In the genomic region with DNA sequence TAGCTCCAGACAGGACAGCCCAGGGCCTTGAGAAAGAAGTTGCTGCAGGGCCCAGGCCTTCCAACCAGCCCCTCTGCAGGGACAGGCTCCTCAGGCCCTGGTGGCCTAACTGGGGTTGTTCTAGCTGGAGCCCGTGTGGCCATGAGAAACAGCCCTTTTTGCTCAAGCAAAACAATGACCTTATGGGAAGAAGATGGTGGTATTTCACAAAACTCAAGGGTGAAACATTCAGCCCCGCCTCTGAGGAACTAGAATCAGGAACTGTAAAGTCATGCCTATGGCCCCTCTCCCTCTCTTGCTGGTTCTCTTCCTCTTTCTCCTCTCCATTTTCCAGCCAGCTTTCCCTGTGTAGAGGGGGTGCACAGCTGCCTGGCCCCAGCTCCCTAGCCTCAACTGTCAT, we compare ENCODE assay signal across 17 cellular contexts.
DNase-seq lines count a peak whose midpoint lies in the region; ATAC-seq lines count a peak whose summit lies in the region.
"Had no signal": no experiment of that assay in that cellular context is flagged by ENCODE, and none has a peak within 500 bp of the region (broad histone marks: within the 10 kb centered on the region; RNA-seq: fewer than 3 reads in every experiment).

No MANE protein-coding gene starts in this region.

- peaks cover 6% of the 10 kb centered on the region for H3K27me3 Mint-ChIP-seq in activated naive CD8-positive, alpha-beta T cell treated with anti-CD3 and anti-CD28 coated beads, Interleukin-2, amount 10 ng/mL, durations not matched to agents 7 days and 5 days
- H3K27me3 Mint-ChIP-seq in activated naive CD8-positive, alpha-beta T cell treated with anti-CD3 and anti-CD28 coated beads for 36 hours = peaks cover 6% of the 10 kb centered on the region
- H3K27me3 Mint-ChIP-seq in stimulated activated naive B cell treated with anti-CD40 and anti-IgM and Interleukin-4, amounts not matched to agents 10 μg/mL and 1 μg/mL and 100 μg/mL, for 72 hours = peaks cover 30 to 53% of the 10 kb centered on the region in 2 donors
- peaks cover 13% of the 10 kb centered on the region for H3K27me3 Mint-ChIP-seq in activated CD4-positive, alpha-beta T cell treated with anti-CD3 and anti-CD28 coated beads, Interleukin-2, amount 10 ng/mL, durations not matched to agents 24 days and 14 days

- peak overlapping the region; percentile 27 for H3K27ac Mint-ChIP-seq in activated naive CD8-positive, alpha-beta T cell treated with anti-CD3 and anti-CD28 coated beads, Interleukin-2, amount 10 ng/mL, durations not matched to agents 7 days and 5 days
- H3K27ac Mint-ChIP-seq in activated naive CD8-positive, alpha-beta T cell treated with anti-CD3 and anti-CD28 coated beads for 36 hours = no peak overlapping the region
- peak overlapping the region; percentile 26 for H3K27ac Mint-ChIP-seq in stimulated activated naive B cell treated with anti-CD40 and anti-IgM and Interleukin-4, amounts not matched to agents 10 μg/mL and 1 μg/mL and 100 μg/mL, for 72 hours
- no peak overlapping the region for H3K27ac Mint-ChIP-seq in activated CD4-positive, alpha-beta T cell treated with anti-CD3 and anti-CD28 coated beads, Interleukin-2, amount 10 ng/mL, durations not matched to agents 24 days and 14 days
- H3K27ac Mint-ChIP-seq: activated naive CD8-positive, alpha-beta T cell treated with anti-CD3 and anti-CD28 coated beads, Interleukin-2, amount 50 U/mL, for 24 hours; mesothelial cell of epicardium had no signal

- no peaks in the 10 kb centered on the region for H3K9me3 Mint-ChIP-seq in activated naive CD8-positive, alpha-beta T cell treated with anti-CD3 and anti-CD28 coated beads, Interleukin-2, amount 10 ng/mL, durations not matched to agents 7 days and 5 days
- H3K9me3 Mint-ChIP-seq in activated naive CD8-positive, alpha-beta T cell treated with anti-CD3 and anti-CD28 coated beads for 36 hours = no peaks in the 10 kb centered on the region
- H3K9me3 Mint-ChIP-seq in stimulated activated naive B cell treated with anti-CD40 and anti-IgM and Interleukin-4, amounts not matched to agents 10 μg/mL and 1 μg/mL and 100 μg/mL, for 72 hours = no peaks in the 10 kb centered on the region
- no peaks in the 10 kb centered on the region for H3K9me3 Mint-ChIP-seq in activated CD4-positive, alpha-beta T cell treated with anti-CD3 and anti-CD28 coated beads, Interleukin-2, amount 10 ng/mL, durations not matched to agents 24 days and 14 days
- H3K9me3 Mint-ChIP-seq: activated naive CD8-positive, alpha-beta T cell treated with anti-CD3 and anti-CD28 coated beads, Interleukin-2, amount 50 U/mL, for 24 hours had no signal

- no peaks in the 10 kb centered on the region for H3K4me1 ChIP-seq in right cardiac atrium (ENCODE audit: control insufficient read depth, insufficient read depth, low read length)

- intact Hi-C loops in right cardiac atrium (cut with DNase I) = loop anchor here in 1 of 4 donors (10.0 kb wide), 1 partner anchor 739 kb away; no protein-coding TSS in a partner anchor
- intact Hi-C loops in activated CD4-positive, alpha-beta T cell treated with anti-CD3 and anti-CD28 coated beads, Interleukin-2, amount 10 ng/mL, durations not matched to agents 24 days and 14 days (cut with micrococcal nuclease) = loop anchor here (5.0 to 10.0 kb wide), 4 partner anchors 149 to 529 kb away; a partner anchor contains a TSS

- no peak overlapping the region for H3K4me3 ChIP-seq in right cardiac atrium (ENCODE audit: low read length)

- no peak overlapping the region for H3K27ac ChIP-seq in right cardiac atrium (ENCODE audit: low read length)

- WGBS in right cardiac atrium = 74% methylated on average over 2 of the region's 2 CpGs

- no peaks in the 10 kb centered on the region for H3K9me3 ChIP-seq in right cardiac atrium (ENCODE audit: control insufficient read depth, low read length)

- peaks cover 2% of the 10 kb centered on the region for H3K36me3 Mint-ChIP-seq in activated naive CD8-positive, alpha-beta T cell treated with anti-CD3 and anti-CD28 coated beads, Interleukin-2, amount 10 ng/mL, durations not matched to agents 7 days and 5 days
- H3K36me3 Mint-ChIP-seq in activated naive CD8-positive, alpha-beta T cell treated with anti-CD3 and anti-CD28 coated beads for 36 hours = peaks cover 2% of the 10 kb centered on the region
- no peaks in the 10 kb centered on the region for H3K36me3 Mint-ChIP-seq in stimulated activated naive B cell treated with anti-CD40 and anti-IgM and Interleukin-4, amounts not matched to agents 10 μg/mL and 1 μg/mL and 100 μg/mL, for 72 hours
- no peaks in the 10 kb centered on the region for H3K36me3 Mint-ChIP-seq in activated CD4-positive, alpha-beta T cell treated with anti-CD3 and anti-CD28 coated beads, Interleukin-2, amount 10 ng/mL, durations not matched to agents 24 days and 14 days (ENCODE audit: low read depth)
- H3K36me3 Mint-ChIP-seq: mesothelial cell of epicardium had no signal

- no peak for ATAC-seq in activated naive CD8-positive, alpha-beta T cell treated with anti-CD3 and anti-CD28 coated beads, Interleukin-2, amount 10 ng/mL, durations not matched to agents 7 days and 5 days (ENCODE audit: low read depth)
- ATAC-seq in right cardiac atrium (peak; percentile 50 to 55), GM21526 (IDR thresholded peaks at IDR 0.05; ENCODE audit: low FRiP score, unreplicated experiment) (no peak)
- peak; percentile 66 to 71 for ATAC-seq in stimulated activated naive B cell treated with anti-CD40 and anti-IgM and Interleukin-4, amounts not matched to agents 10 μg/mL and 1 μg/mL and 100 μg/mL, for 72 hours (replicated peaks)

- H3K4me1 Mint-ChIP-seq in activated naive CD8-positive, alpha-beta T cell treated with anti-CD3 and anti-CD28 coated beads, Interleukin-2, amount 10 ng/mL, durations not matched to agents 7 days and 5 days = peaks cover 65% of the 10 kb centered on the region
- H3K4me1 Mint-ChIP-seq in activated naive CD8-positive, alpha-beta T cell treated with anti-CD3 and anti-CD28 coated beads for 36 hours = peaks cover 48% of the 10 kb centered on the region
- H3K4me1 Mint-ChIP-seq in stimulated activated naive B cell treated with anti-CD40 and anti-IgM and Interleukin-4, amounts not matched to agents 10 μg/mL and 1 μg/mL and 100 μg/mL, for 72 hours = peaks cover 24 to 32% of the 10 kb centered on the region in 2 donors
- H3K4me1 Mint-ChIP-seq in activated CD4-positive, alpha-beta T cell treated with anti-CD3 and anti-CD28 coated beads, Interleukin-2, amount 10 ng/mL, durations not matched to agents 24 days and 14 days = peaks cover 67% of the 10 kb centered on the region

- no peak overlapping the region for H3K4me3 Mint-ChIP-seq in activated naive CD8-positive, alpha-beta T cell treated with anti-CD3 and anti-CD28 coated beads, Interleukin-2, amount 10 ng/mL, durations not matched to agents 7 days and 5 days
- no peak overlapping the region for H3K4me3 Mint-ChIP-seq in activated naive CD8-positive, alpha-beta T cell treated with anti-CD3 and anti-CD28 coated beads for 36 hours
- H3K4me3 Mint-ChIP-seq in stimulated activated naive B cell treated with anti-CD40 and anti-IgM and Interleukin-4, amounts not matched to agents 10 μg/mL and 1 μg/mL and 100 μg/mL, for 72 hours = no peak overlapping the region
- no peak overlapping the region for H3K4me3 Mint-ChIP-seq in activated CD4-positive, alpha-beta T cell treated with anti-CD3 and anti-CD28 coated beads, Interleukin-2, amount 10 ng/mL, durations not matched to agents 24 days and 14 days
- H3K4me3 Mint-ChIP-seq: activated naive CD8-positive, alpha-beta T cell treated with anti-CD3 and anti-CD28 coated beads, Interleukin-2, amount 50 U/mL, for 24 hours; mesothelial cell of epicardium had no signal

- POLR2A ChIA-PET in activated naive CD8-positive, alpha-beta T cell treated with anti-CD3 and anti-CD28 coated beads, Interleukin-2, amount 10 ng/mL, durations not matched to agents 7 days and 5 days (lab: Charles Lee) = no interaction called here

- no peaks in the 10 kb centered on the region for H3K27me3 ChIP-seq in right cardiac atrium (ENCODE audit: control insufficient read depth, insufficient read depth)

- DNase-seq in activated naive CD8-positive, alpha-beta T cell treated with anti-CD3 and anti-CD28 coated beads, Interleukin-2, amount 10 ng/mL, durations not matched to agents 7 days and 5 days = no peak
- DNase-seq in activated naive CD8-positive, alpha-beta T cell treated with anti-CD3 and anti-CD28 coated beads for 36 hours = no peak
- peak; percentile 89 for DNase-seq in SKM-1 (lab: John Stamatoyannopoulos, UW; ENCODE audit: unreplicated experiment)
- no peak for DNase-seq in right cardiac atrium
- no peak for DNase-seq in stimulated activated naive B cell treated with anti-CD40 and anti-IgM and Interleukin-4, amounts not matched to agents 10 μg/mL and 1 μg/mL and 100 μg/mL, for 72 hours
- no peak for DNase-seq in hypothalamus (lab: John Stamatoyannopoulos, UW)
- DNase-seq in activated CD4-positive, alpha-beta T cell treated with anti-CD3 and anti-CD28 coated beads, Interleukin-2, amount 10 ng/mL, durations not matched to agents 24 days and 14 days = no peak
- DNase-seq: activated naive CD8-positive, alpha-beta T cell treated with anti-CD3 and anti-CD28 coated beads, Interleukin-2, amount 50 U/mL, for 24 hours; activated T-cell treated with anti-CD3 and anti-CD28 coated beads, Interleukin-2, amount 50 U/mL, for 1 hour; cerebellar nuclear complex; KG1; NCI-H1694; NCI-H510A treated with DMSO at 0.1 percent for 48 hours; stimulated activated CD4-positive, alpha-beta T cell treated with anti-CD3 and anti-CD28 coated beads, Interleukin-12 subunit alpha, Interleukin-12 subunit beta, amount 100 ng/mL, for 4 hours; T-helper 2 cell had no signal

Comparison
In these comparisons a context has a peak if more than half of its experiments do, and no peak if none do; other contexts are left out.
1. H3K27ac Mint-ChIP-seq: peak in activated naive CD8-positive, alpha-beta T cell treated with anti-CD3 and anti-CD28 coated beads, Interleukin-2, amount 10 ng/mL, durations not matched to agents 7 days and 5 days (single experiment) and stimulated activated naive B cell treated with anti-CD40 and anti-IgM and Interleukin-4, amounts not matched to agents 10 μg/mL and 1 μg/mL and 100 μg/mL, for 72 hours (single experiment); none in activated naive CD8-positive, alpha-beta T cell treated with anti-CD3 and anti-CD28 coated beads for 36 hours (single experiment) and activated CD4-positive, alpha-beta T cell treated with anti-CD3 and anti-CD28 coated beads, Interleukin-2, amount 10 ng/mL, durations not matched to agents 24 days and 14 days (single experiment).
2. ATAC-seq: peak in right cardiac atrium (2 of 2) and stimulated activated naive B cell treated with anti-CD40 and anti-IgM and Interleukin-4, amounts not matched to agents 10 μg/mL and 1 μg/mL and 100 μg/mL, for 72 hours (2 of 2); none in activated naive CD8-positive, alpha-beta T cell treated with anti-CD3 and anti-CD28 coated beads, Interleukin-2, amount 10 ng/mL, durations not matched to agents 7 days and 5 days (single experiment) and GM21526 (single experiment).